11 cellular contexts compared by ENCODE assay signal in the genomic region with DNA sequence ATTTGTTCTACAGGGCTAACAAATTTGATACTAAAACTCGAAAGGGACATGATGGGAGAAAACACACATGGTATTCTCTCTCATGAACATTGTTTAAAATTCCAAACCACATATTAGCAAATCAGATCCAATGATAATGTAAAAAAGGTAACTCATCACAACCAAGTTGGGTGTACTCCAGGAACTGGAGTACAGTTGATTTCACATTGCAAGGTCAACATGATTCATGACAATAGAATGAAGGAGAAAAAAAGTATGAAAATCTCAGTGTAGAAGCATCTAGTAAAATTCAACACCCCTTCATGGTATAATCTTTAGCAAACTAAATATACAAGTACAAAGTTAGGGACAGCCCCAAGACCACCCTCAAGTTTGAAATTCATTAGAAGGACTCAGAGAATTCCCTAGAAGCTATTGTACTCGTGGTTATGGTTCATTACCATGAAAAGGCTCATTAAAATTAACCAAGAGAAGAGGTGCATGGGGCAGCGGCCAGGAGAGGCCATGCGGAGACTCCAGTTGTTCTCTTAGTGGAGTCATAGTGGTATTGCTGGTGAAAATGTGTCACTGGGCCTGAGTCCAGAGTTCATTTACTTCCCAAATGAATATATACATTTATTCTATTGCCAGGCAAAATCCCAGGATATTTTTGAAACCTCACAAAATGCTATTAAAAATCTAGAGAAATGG. TPM values are rescaled to one million over a fixed set of nuclear protein-coding genes. Genes with fewer than 3 reads are reported as not detected.
A peak's percentile ranks its signal among the peaks of the same experiment; 100 is the strongest.
DNase-seq lines count a peak whose midpoint lies in the region; ATAC-seq and TF ChIP-seq lines count a peak whose summit lies in the region.
"Had no signal": no experiment of that assay in that cellular context is flagged by ENCODE, and none has a peak within 500 bp of the region (broad histone marks: within the 10 kb centered on the region; RNA-seq: fewer than 3 reads in every experiment).

No MANE protein-coding gene starts in this region.

- H3K4me1 Mint-ChIP-seq in central memory CD8-positive, alpha-beta T cell: peaks cover 27% of the 10 kb centered on the region
- H3K4me1 Mint-ChIP-seq in nephron: peaks cover 20% of the 10 kb centered on the region

- CTCF ChIA-PET in Panc1 (lab: Charles Lee): interaction anchor here (0.9 kb wide), 1 partner anchor 14 kb away, joined by 3 read pairs; no protein-coding TSS in a partner anchor

- no peaks in the 10 kb centered on the region for H3K27me3 Mint-ChIP-seq in central memory CD8-positive, alpha-beta T cell
- peaks cover 5% of the 10 kb centered on the region for H3K27me3 Mint-ChIP-seq in nephron (ENCODE audit: low read depth)

- TF ChIP-seq CTCF in Panc1 (IDR thresholded peaks at IDR 0.05): no peak
- TF ChIP-seq CTCF in nephron (IDR thresholded peaks at IDR 0.05; ENCODE audit: unreplicated experiment in 3 of 3): no peak

- no peak overlapping the region for H2AFZ ChIP-seq in Karpas-422 (ENCODE audit: low read length)

- H3K27me3 ChIP-seq in Panc1 (ENCODE audit: control insufficient read depth, insufficient read depth, low read length) (no peaks in the 10 kb centered on the region), Karpas-422 (ENCODE audit: low read length) (no peaks in the 10 kb centered on the region)
- H3K27me3 ChIP-seq: esophagus squamous epithelium had no signal

- no peak for ATAC-seq in Panc1
- ATAC-seq in central memory CD8-positive, alpha-beta T cell (replicated peaks; ENCODE audit: extremely low read depth, poor library complexity, severe bottlenecking): no peak
- ATAC-seq in GM19397 (IDR thresholded peaks at IDR 0.05; ENCODE audit: unreplicated experiment): no peak

- peaks cover 25% of the 10 kb centered on the region for H3K79me2 ChIP-seq in Karpas-422 (ENCODE audit: low read length)

- H3K4me3 Mint-ChIP-seq in central memory CD8-positive, alpha-beta T cell: peak overlapping the region; percentile 36
- peak overlapping the region in 1 of 3 experiments; percentile 55 for H3K4me3 Mint-ChIP-seq in nephron

- H4K20me1 ChIP-seq in Karpas-422 (ENCODE audit: insufficient read depth, low read depth, low read length): peaks cover 14% of the 10 kb centered on the region

- H3K9ac ChIP-seq in Karpas-422 (ENCODE audit: low read length): no peak overlapping the region

- no peaks in the 10 kb centered on the region for H3K9me3 ChIP-seq in Panc1 (ENCODE audit: control insufficient read depth, insufficient read depth, low read depth, low read length)
- no peaks in the 10 kb centered on the region for H3K9me3 ChIP-seq in Karpas-422 (ENCODE audit: low read length)
- H3K9me3 ChIP-seq: esophagus squamous epithelium had no signal

- peaks cover 7% of the 10 kb centered on the region; the same call in 1 of the 2 replicates for H3K36me3 ChIP-seq in Panc1 (ENCODE audit: control insufficient read depth, insufficient read depth, low read length)
- H3K36me3 ChIP-seq in Karpas-422 (ENCODE audit: insufficient read depth, low read length): no peaks in the 10 kb centered on the region
- H3K36me3 ChIP-seq: esophagus squamous epithelium had no signal

- no peaks in the 10 kb centered on the region for H3K9me3 Mint-ChIP-seq in central memory CD8-positive, alpha-beta T cell
- no peaks in the 10 kb centered on the region for H3K9me3 Mint-ChIP-seq in nephron
- H3K9me3 Mint-ChIP-seq: IgD-negative memory B cell had no signal

- H3K4me1 ChIP-seq in Panc1 (ENCODE audit: control insufficient read depth, insufficient read depth, low read length) (peaks cover 32% of the 10 kb centered on the region), Karpas-422 (ENCODE audit: low read length) (peaks cover 31% of the 10 kb centered on the region)

- DNase-seq in Daoy (ENCODE audit: low read depth) (peak; percentile 71), Panc1 (ENCODE audit: low read depth, low spot score) (peak; percentile 79), NCI-H82 treated with DMSO at 0.1 percent for 48 hours (lab: John Stamatoyannopoulos, UW; ENCODE audit: unreplicated experiment) (no peak), Karpas-422 (no peak), KG1 (lab: John Stamatoyannopoulos, UW) (no peak)
- DNase-seq in central memory CD8-positive, alpha-beta T cell (ENCODE audit: low spot score in 2 of 2): no peak
- DNase-seq: esophagus squamous epithelium, midbrain had no signal

- H3K27ac Mint-ChIP-seq in central memory CD8-positive, alpha-beta T cell (ENCODE audit: low read depth): no peak overlapping the region
- peak overlapping the region; percentile 7 to 49 (median 16) for H3K27ac Mint-ChIP-seq in nephron

- intact Hi-C loops in Panc1 (cut with micrococcal nuclease; ENCODE audit: unreplicated experiment): no loop called here

- BruUV-seq in Panc1 (replicated peaks; lab: Mats Ljungman, UMichigan): no TSS peak

- in situ Hi-C loops in Panc1 (cut with HindIII; ENCODE audit: low pct_unique_long_range_greater_than_20kb, low sequenced_read_pairs): no loop called here

- H3K36me3 Mint-ChIP-seq in central memory CD8-positive, alpha-beta T cell (ENCODE audit: insufficient read depth): peaks cover 22% of the 10 kb centered on the region
- H3K36me3 Mint-ChIP-seq in nephron (ENCODE audit: low read depth): no peaks in the 10 kb centered on the region
- H3K36me3 Mint-ChIP-seq: IgD-negative memory B cell had no signal

- H3K4me2 ChIP-seq in Karpas-422 (ENCODE audit: low read depth, low read length, poor library complexity, severe bottlenecking): no peak overlapping the region

- no peaks in the 10 kb centered on the region for H3K9me2 ChIP-seq in Karpas-422 (replicated peaks; ENCODE audit: insufficient read depth, low read length)

- peak overlapping the region in 1 of 2 experiments; percentile 40; a peak in 2 of 4 replicates for H3K4me3 ChIP-seq in Panc1 (ENCODE audit: low read depth in 2 of 2, low read length in 2 of 2)
- H3K4me3 ChIP-seq in Karpas-422 (ENCODE audit: low read length): no peak overlapping the region
- H3K4me3 ChIP-seq: esophagus squamous epithelium had no signal

- POLR2A ChIA-PET in Panc1 (lab: Charles Lee): interaction anchor here (1.0 kb wide), 1 partner anchor 21 kb away, joined by 5 read pairs; no protein-coding TSS in a partner anchor

- H3K27ac ChIP-seq in Panc1 (ENCODE audit: low read length): peak overlapping the region; percentile 99
- no peak overlapping the region for H3K27ac ChIP-seq in Karpas-422 (ENCODE audit: low read length)

RNA-seq across cellular contexts. Expression of a gene that starts 3.1 kb away (rescaled TPM):
- total RNA-seq in Daoy (2014; rRNA removed; shearing (Covaris generic)): 79.0 and 86.9 TPM in 2 replicates
- total RNA-seq in Panc1 (2021; ENCODE audit: unreplicated experiment): 39.9 TPM
- 32.9 TPM for polyA plus RNA-seq in Panc1 (2012; ENCODE audit: insufficient read length)
- total RNA-seq in Karpas-422 (2014; rRNA removed; shearing (Covaris generic); ENCODE audit: low replicate concordance): 25.2 and 33.5 TPM in 2 replicates

RNA-seq across cellular contexts. Expression of a gene that starts 38.3 kb away (rescaled TPM):
- total RNA-seq in Daoy (2014; rRNA removed; shearing (Covaris generic)): 6.5 and 8.4 TPM in 2 replicates
- 13.8 TPM for total RNA-seq in Panc1 (2021; ENCODE audit: unreplicated experiment)
- polyA plus RNA-seq in Panc1 (2012; ENCODE audit: insufficient read length): 11.9 TPM
- total RNA-seq in Karpas-422 (2014; rRNA removed; shearing (Covaris generic); ENCODE audit: low replicate concordance): 9.4 and 14.5 TPM in 2 replicates

RNA-seq across cellular contexts. Expression of a gene that starts 41.3 kb away (rescaled TPM):
- total RNA-seq in Daoy (2014; rRNA removed; shearing (Covaris generic)): 3.3 and 5.1 TPM in 2 replicates
- total RNA-seq in Panc1 (2021; ENCODE audit: unreplicated experiment): 0.08 TPM
- 0.15 TPM for polyA plus RNA-seq in Panc1 (2012; ENCODE audit: insufficient read length)
- total RNA-seq in Karpas-422 (2014; rRNA removed; shearing (Covaris generic); ENCODE audit: low replicate concordance): not detected in 2 replicates

RNA-seq across cellular contexts. Expression of a gene that starts 45.8 kb away (rescaled TPM):
- total RNA-seq in Daoy (2014; rRNA removed; shearing (Covaris generic)): 10.4 and 10.5 TPM in 2 replicates
- 223 TPM for total RNA-seq in Panc1 (2021; ENCODE audit: unreplicated experiment)
- polyA plus RNA-seq in Panc1 (2012; ENCODE audit: insufficient read length): 148 TPM
- under 0.01 TPM in 1 of 2 replicates, not detected in the other for total RNA-seq in Karpas-422 (2014; rRNA removed; shearing (Covaris generic); ENCODE audit: low replicate concordance)

Comparison
In these comparisons a context has a peak if more than half of its experiments do, and no peak if none do; other contexts are left out.
1. DNase-seq: peak in Daoy (single experiment) and Panc1 (single experiment); none in central memory CD8-positive, alpha-beta T cell (0 of 2), NCI-H82 treated with DMSO at 0.1 percent for 48 hours (single experiment), Karpas-422 (single experiment) and KG1 (single experiment).